ENCODE assay signal across 1 cellular context in the genomic region with DNA sequence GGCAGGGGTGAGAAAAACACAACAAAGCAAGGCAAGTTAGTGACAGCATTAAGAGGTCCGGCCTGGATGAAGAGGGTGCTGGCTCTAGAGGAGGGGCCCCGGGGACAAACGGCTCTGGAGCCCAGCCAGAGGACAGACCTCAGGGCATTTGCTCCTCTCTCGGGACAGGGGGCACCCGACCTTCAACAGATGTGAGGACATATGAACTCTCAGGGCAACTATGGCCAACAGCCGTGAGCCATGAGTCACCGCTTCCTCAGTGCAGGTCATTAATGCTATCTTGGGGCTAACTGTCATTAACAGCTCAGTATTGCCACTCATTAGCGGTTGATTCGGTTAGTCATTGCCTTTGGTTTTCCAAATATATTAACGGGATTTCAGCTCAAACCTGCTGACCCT.
TF ChIP-seq lines count a peak whose summit lies in the region.

No MANE protein-coding gene starts in this region.

TF ChIP-seq in endothelial cell of umbilical vein, 7 proteins besides CTCF, POLR2A, EP300 and RAD21:
- TF ChIP-seq MYC (IDR thresholded peaks at IDR 0.05; ENCODE audit: low read depth, low read length) = no peak
- TF ChIP-seq JUN (IDR thresholded peaks at IDR 0.05; ENCODE audit: borderline replicate concordance, insufficient read depth, insufficient read length, low read depth) = peak; percentile 53
- TF ChIP-seq POLR2AphosphoS5 (IDR thresholded peaks at IDR 0.05; ENCODE audit: insufficient read depth, low read depth, low read length) = peak; percentile 27
- peak; percentile 37 for TF ChIP-seq FOS (IDR thresholded peaks at IDR 0.05; ENCODE audit: borderline replicate concordance, insufficient read depth, low read length)
